1 cellular context compared by ENCODE assay signal in the genomic region with DNA sequence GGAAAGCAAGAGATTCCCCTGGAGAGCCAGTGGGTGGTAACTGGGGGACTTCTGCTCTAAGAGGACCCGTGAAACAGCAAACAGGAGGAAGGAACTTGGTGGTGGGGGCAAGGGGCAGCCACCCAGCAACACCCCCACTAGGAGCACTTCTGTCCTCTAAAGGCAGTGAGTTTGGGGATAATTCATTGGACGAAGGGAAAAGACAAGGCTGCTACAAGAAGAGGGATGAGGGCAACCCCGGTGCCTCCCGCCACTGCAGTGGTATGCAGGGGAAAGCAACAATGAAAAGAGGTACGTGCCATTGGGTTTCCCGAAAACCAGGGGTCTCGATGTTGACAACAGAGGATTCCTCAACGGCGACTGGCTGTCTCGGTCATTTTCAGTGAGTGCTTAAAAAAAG.
TF ChIP-seq lines count a peak whose summit lies in the region.

No MANE protein-coding gene starts in this region.

TF ChIP-seq in K562, 482 proteins besides CTCF, POLR2A, EP300 and RAD21 (continued from another document):
- TF ChIP-seq, protein P1, sequence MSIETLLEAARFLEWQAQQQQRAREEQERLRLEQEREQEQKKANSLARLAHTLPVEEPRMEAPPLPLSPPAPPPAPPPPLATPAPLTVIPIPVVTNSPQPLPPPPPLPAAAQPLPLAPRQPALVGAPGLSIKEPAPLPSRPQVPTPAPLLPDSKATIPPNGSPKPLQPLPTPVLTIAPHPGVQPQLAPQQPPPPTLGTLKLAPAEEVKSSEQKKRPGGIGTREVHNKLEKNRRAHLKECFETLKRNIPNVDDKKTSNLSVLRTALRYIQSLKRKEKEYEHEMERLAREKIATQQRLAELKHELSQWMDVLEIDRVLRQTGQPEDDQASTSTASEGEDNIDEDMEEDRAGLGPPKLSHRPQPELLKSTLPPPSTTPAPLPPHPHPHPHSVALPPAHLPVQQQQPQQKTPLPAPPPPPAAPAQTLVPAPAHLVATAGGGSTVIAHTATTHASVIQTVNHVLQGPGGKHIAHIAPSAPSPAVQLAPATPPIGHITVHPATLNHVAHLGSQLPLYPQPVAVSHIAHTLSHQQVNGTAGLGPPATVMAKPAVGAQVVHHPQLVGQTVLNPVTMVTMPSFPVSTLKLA (conservative IDR thresholded peaks at IDR 0.05) = no peak
- TF ChIP-seq POLR2AphosphoS2 (IDR thresholded peaks at IDR 0.05; ENCODE audit: low read length) (0 out of 2 replicates have a peak, but pooled peaks have one; percentile 31), ARNT (IDR thresholded peaks at IDR 0.05) (no peak)
